In genomic region chr6:49929340-49929739, GRCh38 we compare ENCODE assay signal across 12 cellular contexts. TPM values are rescaled to one million over a fixed set of nuclear protein-coding genes. Genes with fewer than 3 reads are reported as not detected.
"Had no signal": no experiment of that assay in that cellular context is flagged by ENCODE, and none has a peak within 500 bp of the region (broad histone marks: within the 10 kb centered on the region; RNA-seq: fewer than 3 reads in every experiment).

No MANE protein-coding gene starts in this region.

- ATAC-seq: GM23338, HCT116 had no signal

- H3K36me3 ChIP-seq: HAP-1 had no signal

- H3K9me3 ChIP-seq: HAP-1 had no signal

- H3K27ac ChIP-seq: GM23248 had no signal

- H2AFZ ChIP-seq: GM23248, GM23338 had no signal

- H3K4me1 ChIP-seq: HAP-1 had no signal

- H3K9ac ChIP-seq: GM23248 had no signal

- FAIRE-seq: H1, H54 had no signal

- H3K4me3 ChIP-seq: GM23248, GM23338, HAP-1 had no signal

- DNase-seq: GM23248, GOT3, H7, H9, HCEC 1CT, HFFc6 had no signal

- H3K4me2 ChIP-seq: GM23338 had no signal

RNA-seq across cellular contexts. Expression of gene DEFB114, which starts 34.6 kb away (rescaled TPM):
- total RNA-seq: GM23248, GM23338, H1, H4, H7, H9, HFFc6 had no signal
- polyA plus RNA-seq: GM23248, GM23338, H1 had no signal

RNA-seq across cellular contexts. Expression of gene DEFB113, which starts 40.1 kb away (rescaled TPM):
- total RNA-seq: GM23248, GM23338, H1, H4, H7, H9, HFFc6 had no signal
- polyA plus RNA-seq: GM23248, GM23338, H1 had no signal
